Comparison of ENCODE assay signal across 8 cellular contexts in genomic region chr15:88913017-88913849, GRCh38. TPM values are rescaled to one million over a fixed set of nuclear protein-coding genes. Genes with fewer than 3 reads are reported as not detected.
DNase-seq lines count a peak whose midpoint lies in the region; ATAC-seq, FAIRE-seq and TF ChIP-seq lines count a peak whose summit lies in the region.

TSS of gene MFGE8 (minus strand) at chr15:88913379. CDS start at chr15:88913319, 60 bp downstream.

- peaks cover 15% of the 10 kb centered on the region for H3K36me3 Mint-ChIP-seq in CD4-positive, CD25-positive, alpha-beta regulatory T cell
- H3K36me3 Mint-ChIP-seq in activated naive CD8-positive, alpha-beta T cell treated with anti-CD3 and anti-CD28 coated beads for 36 hours, result peaks cover 2% of the 10 kb centered on the region

- DNase-seq in CD4-positive, CD25-positive, alpha-beta regulatory T cell, result peak; percentile 67 to 79 (median 73)
- peak; percentile 49 for DNase-seq in HK-2 (ENCODE audit: unreplicated experiment)
- peak; percentile 50 to 85 for DNase-seq in SW 1271 (lab: John Stamatoyannopoulos, UW)
- peak; percentile 83 for DNase-seq in activated naive CD8-positive, alpha-beta T cell treated with anti-CD3 and anti-CD28 coated beads for 36 hours
- DNase-seq in Right ventricle myocardium inferior (ENCODE audit: missing footprints), result peak; percentile 89
- peak; percentile 24 to 80 (median 56) for DNase-seq in pancreas
- DNase-seq in tibial artery, result peak; percentile 83 to 92

- peak within 1 kb of the TSS; percentile 91 to 96 (median 95) for H3K27ac Mint-ChIP-seq in CD4-positive, CD25-positive, alpha-beta regulatory T cell
- peak within 1 kb of the TSS; percentile 90 for H3K27ac Mint-ChIP-seq in activated naive CD8-positive, alpha-beta T cell treated with anti-CD3 and anti-CD28 coated beads for 36 hours

- H3K4me3 ChIP-seq in CD4-positive, CD25-positive, alpha-beta regulatory T cell (ENCODE audit: low read depth, low read length), result peak within 1 kb of the TSS; percentile 93
- H3K4me3 ChIP-seq in pancreas (peak within 1 kb of the TSS; percentile 41 to 72 (median 60)), tibial artery (peak within 1 kb of the TSS; percentile 80)

- H3K9me3 ChIP-seq in CD4-positive, CD25-positive, alpha-beta regulatory T cell (ENCODE audit: control insufficient read depth in 2 of 2, low read length in 2 of 2), result no peaks in the 10 kb centered on the region
- no peaks in the 10 kb centered on the region for H3K9me3 ChIP-seq in pancreas
- H3K9me3 ChIP-seq in tibial artery, result no peaks in the 10 kb centered on the region

- H3K4me3 Mint-ChIP-seq in CD4-positive, CD25-positive, alpha-beta regulatory T cell, result peak within 1 kb of the TSS; percentile 89 to 100 (median 94)
- peak within 1 kb of the TSS; percentile 88 for H3K4me3 Mint-ChIP-seq in activated naive CD8-positive, alpha-beta T cell treated with anti-CD3 and anti-CD28 coated beads for 36 hours

- peak; percentile 87 to 90 for ATAC-seq in CD4-positive, CD25-positive, alpha-beta regulatory T cell (ENCODE audit: low read depth in 2 of 2)
- ATAC-seq in GM19463 (IDR thresholded peaks at IDR 0.05; ENCODE audit: unreplicated experiment) (peak; percentile 83), Right ventricle myocardium inferior (peak; percentile 82), pancreas (peak; percentile 78 to 90 (median 86))

- peaks cover 10 to 51% (median 29%) of the 10 kb centered on the region in 4 donors for H3K4me1 Mint-ChIP-seq in CD4-positive, CD25-positive, alpha-beta regulatory T cell
- H3K4me1 Mint-ChIP-seq in activated naive CD8-positive, alpha-beta T cell treated with anti-CD3 and anti-CD28 coated beads for 36 hours, result peaks cover 26% of the 10 kb centered on the region

- H3K27me3 ChIP-seq in CD4-positive, CD25-positive, alpha-beta regulatory T cell (ENCODE audit: control insufficient read depth, insufficient read depth, low read length), result no peaks in the 10 kb centered on the region
- H3K27me3 ChIP-seq in pancreas (no peaks in the 10 kb centered on the region), tibial artery (no peaks in the 10 kb centered on the region)

- intact Hi-C loops in Right ventricle myocardium inferior (cut with DNase I) (loop anchor here (2.0 kb wide), 2 partner anchors 20 to 104 kb away; no protein-coding TSS in a partner anchor), pancreas (cut with DNase I) (no loop called here), tibial artery (cut with DNase I; ENCODE audit: low total_unique reads) (loop anchor here (10.0 kb wide), 1 partner anchor 668 kb away; no protein-coding TSS in a partner anchor)

- FAIRE-seq in pancreas (lab: Jason Lieb, UNC), result no peak

- TF ChIP-seq CTCF in pancreas (IDR thresholded peaks at IDR 0.05) (no peak), tibial artery (IDR thresholded peaks at IDR 0.05) (no peak)

- peaks cover 25% of the 10 kb centered on the region for H3K4me1 ChIP-seq in CD4-positive, CD25-positive, alpha-beta regulatory T cell (ENCODE audit: control insufficient read depth, insufficient read depth, low read length, poor library complexity, severe bottlenecking)
- H3K4me1 ChIP-seq in pancreas (peaks cover 0 to 6% (median 0%) of the 10 kb centered on the region in 3 donors), tibial artery (peaks cover 0 to 68% (median 37%) of the 10 kb centered on the region in 4 donors)

- 1% methylated on average over 44 to 67 of the region's 67 CpGs for WGBS in pancreas, 2 donors

- no peaks in the 10 kb centered on the region for H3K9me3 Mint-ChIP-seq in CD4-positive, CD25-positive, alpha-beta regulatory T cell
- H3K9me3 Mint-ChIP-seq in activated naive CD8-positive, alpha-beta T cell treated with anti-CD3 and anti-CD28 coated beads for 36 hours, result no peaks in the 10 kb centered on the region

- peak within 1 kb of the TSS; percentile 69 for H3K27ac ChIP-seq in CD4-positive, CD25-positive, alpha-beta regulatory T cell (ENCODE audit: insufficient read depth, low read length, poor library complexity, severe bottlenecking)
- H3K27ac ChIP-seq in pancreas (peak within 1 kb of the TSS in 1 of 4 donors; percentile 28), tibial artery (peak within 1 kb of the TSS; percentile 87 to 95)

- peaks cover 8% of the 10 kb centered on the region for H3K36me3 ChIP-seq in CD4-positive, CD25-positive, alpha-beta regulatory T cell (ENCODE audit: control insufficient read depth, insufficient read depth, low read length)
- H3K36me3 ChIP-seq in pancreas (no peaks in the 10 kb centered on the region), tibial artery (peaks cover 16 to 29% (median 21%) of the 10 kb centered on the region in 3 donors)

- H3K27me3 Mint-ChIP-seq in CD4-positive, CD25-positive, alpha-beta regulatory T cell, result no peaks in the 10 kb centered on the region
- peaks cover 5% of the 10 kb centered on the region for H3K27me3 Mint-ChIP-seq in activated naive CD8-positive, alpha-beta T cell treated with anti-CD3 and anti-CD28 coated beads for 36 hours

RNA-seq across cellular contexts. Expression of gene MFGE8, which starts in this region (rescaled TPM):
- 149 TPM for total RNA-seq in CD4-positive, CD25-positive, alpha-beta regulatory T cell
- polyA plus RNA-seq in CD4-positive, CD25-positive, alpha-beta regulatory T cell, result 10 to 100 TPM; 14.0 to 15.4 (median 14.4) TPM
- total RNA-seq in activated naive CD8-positive, alpha-beta T cell treated with anti-CD3 and anti-CD28 coated beads for 36 hours, result 10 to 100 TPM; 33.1 to 37.8 TPM
- total RNA-seq in Right ventricle myocardium inferior (321 TPM), pancreas (10 to 100 TPM in 4 of 6 donors, 1 to 10 TPM in 2; 6.1 to 34.3 (median 16.5) TPM)
- 10 to 100 TPM; 33.1 to 34.5 TPM for polyA plus RNA-seq in pancreas

Comparison
In these comparisons a context has a peak if more than half of its experiments do, and no peak if none do; other contexts are left out.
1. intact Hi-C loops: an anchor here in Right ventricle myocardium inferior (2.0 kb wide) and tibial artery (10.0 kb wide); none called in pancreas.